In the genomic region with DNA sequence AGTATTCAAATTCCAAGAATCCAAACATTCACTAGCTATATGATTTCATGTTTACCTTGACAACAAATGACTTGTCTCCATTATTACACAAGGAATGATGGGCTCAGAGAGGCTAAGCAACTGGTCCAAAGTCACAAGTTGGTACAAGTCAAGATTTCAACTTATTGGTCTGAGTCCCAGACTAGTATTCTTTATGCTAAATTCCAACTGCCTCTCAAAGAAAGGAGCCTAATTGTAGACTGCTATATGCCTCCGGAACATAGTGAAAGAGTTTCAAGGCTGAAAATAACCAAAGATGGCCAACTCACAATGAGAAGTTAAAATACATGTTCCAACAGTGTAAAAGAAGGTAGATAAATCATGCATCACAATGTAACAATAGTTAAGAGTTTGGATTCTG, we compare ENCODE assay signal across 8 cellular contexts. TPM values are rescaled to one million over a fixed set of nuclear protein-coding genes. Genes with fewer than 3 reads are reported as not detected.
A peak's percentile ranks its signal among the peaks of the same experiment; 100 is the strongest.
DNase-seq lines count a peak whose midpoint lies in the region; ATAC-seq and TF ChIP-seq lines count a peak whose summit lies in the region.

No MANE protein-coding gene starts in this region.

- DNase-seq in RWPE1 (ENCODE audit: low spot score) = peak; percentile 39
- no peak for DNase-seq in esophagus muscularis mucosa (ENCODE audit: extremely low spot score)
- DNase-seq in A172 (ENCODE audit: low spot score) = no peak
- no peak for DNase-seq in HPDE6-E6E7 (ENCODE audit: extremely low spot score)

- TF ChIP-seq POLR2A in esophagus muscularis mucosa (IDR thresholded peaks at IDR 0.05; ENCODE audit: low read depth) = no peak

- H3K27me3 ChIP-seq in esophagus muscularis mucosa (no peaks in the 10 kb centered on the region), rectal smooth muscle tissue (ENCODE audit: control insufficient read depth, insufficient read depth, low read length) (no peaks in the 10 kb centered on the region)

- CTCF ChIA-PET in RWPE1 (lab: Yijun Ruan, JAX) = interaction anchor here (0.7 kb wide), 1 partner anchor 64 kb away, joined by 3 read pairs; no protein-coding TSS in a partner anchor

- no peak for TF ChIP-seq CTCF in RWPE1 (conservative IDR thresholded peaks at IDR 0.05; ENCODE audit: low read depth)
- no peak for TF ChIP-seq CTCF in esophagus muscularis mucosa (IDR thresholded peaks at IDR 0.05)

- H3K36me3 ChIP-seq in esophagus muscularis mucosa (peaks cover 0 to 23% (median 4%) of the 10 kb centered on the region in 4 donors), rectal smooth muscle tissue (ENCODE audit: control insufficient read depth, insufficient read depth, low read length) (no peaks in the 10 kb centered on the region)

- H3K4me1 ChIP-seq in esophagus muscularis mucosa (peaks cover 46 to 73% (median 66%) of the 10 kb centered on the region in 4 donors), rectal smooth muscle tissue (ENCODE audit: control insufficient read depth, insufficient read depth, low read length) (peaks cover 13% of the 10 kb centered on the region)

- peak overlapping the region; percentile 84; the same call in 1 of the 2 replicates for H3K4me3 ChIP-seq in GM08714 (ENCODE audit: low read length)
- H3K4me3 ChIP-seq in esophagus muscularis mucosa = peak overlapping the region; percentile 77 to 97 (median 91)
- H3K4me3 ChIP-seq in rectal smooth muscle tissue (ENCODE audit: low read length) = peak overlapping the region; percentile 50

- no peak for TF ChIP-seq EP300 in esophagus muscularis mucosa (IDR thresholded peaks at IDR 0.05)

- intact Hi-C loops in esophagus muscularis mucosa (cut with DNase I) = no loop called here

- 92% methylated on average over 1 of the region's 1 CpG for WGBS in esophagus muscularis mucosa

- H3K9ac ChIP-seq in rectal smooth muscle tissue (ENCODE audit: low read length) = no peak overlapping the region

- no peaks in the 10 kb centered on the region for H3K9me3 ChIP-seq in esophagus muscularis mucosa

- ATAC-seq in HG03521 (IDR thresholded peaks at IDR 0.05; ENCODE audit: unreplicated experiment) = no peak
- no peak for ATAC-seq in GM21576 (IDR thresholded peaks at IDR 0.05; ENCODE audit: unreplicated experiment)

- POLR2A ChIA-PET in RWPE1 (lab: Yijun Ruan, JAX; ENCODE audit: low non-redundant PET) = no interaction called here

- H3K27ac ChIP-seq in RWPE1 = no peak overlapping the region
- H3K27ac ChIP-seq in esophagus muscularis mucosa (replicated peaks in 1 of 4) = peak overlapping the region in 1 of 4 donors; percentile 99
- H3K27ac ChIP-seq in rectal smooth muscle tissue (ENCODE audit: low read depth, low read length) = no peak overlapping the region

RNA-seq across cellular contexts. Expression of gene BTG1, which starts 7.5 kb away (rescaled TPM):
- total RNA-seq in esophagus muscularis mucosa = 10 to 100 TPM; 40.6 to 66.4 (median 43.1) TPM
- total RNA-seq in A172 (2014; rRNA removed; shearing (Covaris generic)) = 4.0 and 4.7 TPM in 2 replicates
